ENCODE assay signal across 8 cellular contexts in genomic region chr1:210251680-210252490, GRCh38. TPM values are rescaled to one million over a fixed set of nuclear protein-coding genes. Genes with fewer than 3 reads are reported as not detected.
A peak's percentile ranks its signal among the peaks of the same experiment; 100 is the strongest.
DNase-seq lines count a peak whose midpoint lies in the region; ATAC-seq, FAIRE-seq and TF ChIP-seq lines count a peak whose summit lies in the region.

No MANE protein-coding gene starts in this region.

- H3K4me3 Mint-ChIP-seq in activated B cell treated with CpG ODN at 0.5 μM for 24 hours: peak overlapping the region; percentile 83

- no peaks in the 10 kb centered on the region for H3K36me3 Mint-ChIP-seq in activated B cell treated with CpG ODN at 0.5 μM for 24 hours (ENCODE audit: low read depth)

- ATAC-seq in activated B cell treated with CpG ODN at 0.5 μM for 24 hours (ENCODE audit: low read depth): peak; percentile 11

- peak overlapping the region in 2 of 3 donors; percentile 55 to 69 for H3K9ac ChIP-seq in skeletal muscle tissue (ENCODE audit: low read depth in 1 of 3, low read length in 3 of 3)

- intact Hi-C loops in activated B cell treated with CpG ODN at 0.5 μM for 24 hours (cut with micrococcal nuclease): no loop called here

- WGBS in hepatocyte (ENCODE audit: low lambda C conversion rate, missing lambda C conversion rate): 9% methylated on average over 57 of the region's 58 CpGs

- POLR2A ChIA-PET in activated B cell treated with CpG ODN at 0.5 μM for 24 hours (lab: Charles Lee): no interaction called here

- no peaks in the 10 kb centered on the region for H3K9me2 ChIP-seq in hepatocyte (replicated peaks; ENCODE audit: insufficient read depth)

- H3K36me3 ChIP-seq in hepatocyte (replicated peaks; ENCODE audit: insufficient read depth, low read depth) (no peaks in the 10 kb centered on the region), skeletal muscle tissue (ENCODE audit: control insufficient read depth in 3 of 3, insufficient read depth in 3 of 3, low read length in 3 of 3) (no peaks in the 10 kb centered on the region)

- peak; percentile 42 for DNase-seq in NCI-H510A treated with DMSO at 0.1 percent for 48 hours (lab: John Stamatoyannopoulos, UW)
- DNase-seq in NCI-H510A (lab: John Stamatoyannopoulos, UW): no peak
- no peak for DNase-seq in activated B cell treated with CpG ODN at 0.5 μM for 24 hours
- DNase-seq in hepatocyte (ENCODE audit: low spot score): no peak
- DNase-seq in NCI-H774 (lab: John Stamatoyannopoulos, UW): no peak
- DNase-seq in GM12892 (ENCODE audit: insufficient read length): no peak
- no peak for DNase-seq in OCI-M2 (lab: John Stamatoyannopoulos, UW; ENCODE audit: unreplicated experiment)

- no peaks in the 10 kb centered on the region for H4K20me1 ChIP-seq in hepatocyte (ENCODE audit: insufficient read depth, poor library complexity, severe bottlenecking)

- H3K27me3 ChIP-seq in hepatocyte (peaks cover 56% of the 10 kb centered on the region), skeletal muscle tissue (ENCODE audit: control insufficient read depth in 3 of 3, insufficient read depth in 3 of 3, low read length in 3 of 3) (peaks cover 14 to 42% (median 25%) of the 10 kb centered on the region in 3 donors)

- peaks cover 37% of the 10 kb centered on the region for H3K27me3 Mint-ChIP-seq in activated B cell treated with CpG ODN at 0.5 μM for 24 hours

- TF ChIP-seq CTCF in activated B cell treated with CpG ODN at 0.5 μM for 24 hours (IDR thresholded peaks at IDR 0.05): no peak
- no peak for TF ChIP-seq CTCF in hepatocyte (IDR thresholded peaks at IDR 0.05; ENCODE audit: poor library complexity)

- H2AFZ ChIP-seq in hepatocyte: peak overlapping the region; percentile 18

- H3K4me2 ChIP-seq in hepatocyte: peak overlapping the region; percentile 94

- CTCF ChIA-PET in activated B cell treated with CpG ODN at 0.5 μM for 24 hours (lab: Charles Lee): interaction anchor here (0.8 kb wide), 1 partner anchor 151 kb away, joined by 3 read pairs; no protein-coding TSS in a partner anchor

- no peaks in the 10 kb centered on the region for H3K79me2 ChIP-seq in hepatocyte

- no peak for TF ChIP-seq POLR2A in GM12892 (IDR thresholded peaks at IDR 0.05; ENCODE audit: low read depth, low read length)

- H3K4me1 Mint-ChIP-seq in activated B cell treated with CpG ODN at 0.5 μM for 24 hours: peaks cover 21% of the 10 kb centered on the region

- peaks cover 27% of the 10 kb centered on the region for H3K4me1 ChIP-seq in hepatocyte (ENCODE audit: insufficient read depth)
- H3K4me1 ChIP-seq in skeletal muscle tissue (ENCODE audit: control insufficient read depth in 3 of 3, insufficient read depth in 3 of 3, low read length in 3 of 3): peaks cover 12 to 19% (median 12%) of the 10 kb centered on the region in 3 donors

- no peaks in the 10 kb centered on the region for H3K9me3 ChIP-seq in hepatocyte (ENCODE audit: low read depth)
- H3K9me3 ChIP-seq in skeletal muscle tissue (ENCODE audit: control insufficient read depth in 3 of 3, low read length in 3 of 3): no peaks in the 10 kb centered on the region

- H3K4me3 ChIP-seq in hepatocyte (peak overlapping the region; percentile 61), skeletal muscle tissue (ENCODE audit: low read length in 3 of 3) (peak overlapping the region; percentile 63 to 72 (median 65))

- H3K9me3 Mint-ChIP-seq in activated B cell treated with CpG ODN at 0.5 μM for 24 hours: no peaks in the 10 kb centered on the region

- peak overlapping the region; percentile 83 for H3K27ac ChIP-seq in hepatocyte
- H3K27ac ChIP-seq in skeletal muscle tissue (ENCODE audit: low read depth, low read length): no peak overlapping the region

- FAIRE-seq in GM12892 (lab: Jason Lieb, UNC): no peak

- no peak overlapping the region for H3K27ac Mint-ChIP-seq in activated B cell treated with CpG ODN at 0.5 μM for 24 hours

RNA-seq across cellular contexts. Expression of gene SERTAD4, which starts 19.3 kb away (rescaled TPM):
- total RNA-seq in activated B cell treated with CpG ODN at 0.5 μM for 24 hours (not detected in 2 replicates), hepatocyte (2.6 and 3.0 TPM in 2 replicates), skeletal muscle tissue (1.6 TPM)
- polyA plus RNA-seq in hepatocyte: 2.8 and 4.7 TPM in 2 replicates
- not detected for polyA plus RNA-seq in GM12892 (2012; ENCODE audit: missing spikeins)
